Comparison of ENCODE assay signal across 10 cellular contexts in the genomic region with DNA sequence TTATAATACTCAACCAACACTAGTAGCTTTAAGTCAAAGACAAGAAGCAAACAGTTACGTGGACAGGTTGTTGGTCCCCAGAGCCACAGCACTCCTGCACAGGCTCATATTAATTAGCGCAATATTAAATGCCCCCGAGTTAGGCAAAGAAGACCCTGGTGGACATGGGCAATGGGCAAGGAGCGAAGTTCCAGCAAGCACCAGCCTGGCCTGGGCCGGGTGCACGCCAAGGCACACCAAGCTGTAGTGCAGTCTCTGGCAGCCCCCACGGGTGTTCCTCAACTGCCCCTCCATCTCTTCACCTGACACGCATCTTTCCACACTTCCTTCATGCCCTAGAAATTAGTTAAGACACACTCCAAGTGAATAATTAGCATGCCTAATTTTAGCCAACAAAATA.
"Had no signal": no experiment of that assay in that cellular context is flagged by ENCODE, and none has a peak within 500 bp of the region (broad histone marks: within the 10 kb centered on the region; RNA-seq: fewer than 3 reads in every experiment).

No MANE protein-coding gene starts in this region.

- H3K9me3 ChIP-seq: lower lobe of right lung had no signal

- H3K9me3 Mint-ChIP-seq: activated naive CD8-positive, alpha-beta T cell treated with anti-CD3 and anti-CD28 coated beads for 36 hours had no signal

- DNase-seq: activated CD4-positive, alpha-beta T cell treated with anti-CD3 and anti-CD28 coated beads, Interleukin-2, amount 10 ng/mL, durations not matched to agents 7 days and 5 days; activated CD8-positive, alpha-beta memory T cell treated with anti-CD3 and anti-CD28 coated beads for 24 hours; activated naive CD8-positive, alpha-beta T cell treated with anti-CD3 and anti-CD28 coated beads for 36 hours; brain microvascular endothelial cell; glutamatergic neuron; lower lobe of right lung; midbrain; stimulated activated CD4-positive, alpha-beta T cell treated with anti-CD3 and anti-CD28 coated beads, Interleukin-1b, Interleukin-23, amount 100 ng/mL, for 48 hours; stimulated activated naive CD8-positive, alpha-beta T cell treated with anti-CD3 and anti-CD28 coated beads, Interleukin-15, amount 100 ng/mL, for 72 hours had no signal

- H3K27me3 Mint-ChIP-seq: activated CD4-positive, alpha-beta T cell treated with anti-CD3 and anti-CD28 coated beads, Interleukin-2, amount 10 ng/mL, durations not matched to agents 7 days and 5 days; activated naive CD8-positive, alpha-beta T cell treated with anti-CD3 and anti-CD28 coated beads for 36 hours; progenitor cell of endocrine pancreas; stimulated activated naive CD8-positive, alpha-beta T cell treated with anti-CD3 and anti-CD28 coated beads, Interleukin-15, amount 100 ng/mL, for 72 hours had no signal

- H3K27ac Mint-ChIP-seq: activated CD4-positive, alpha-beta T cell treated with anti-CD3 and anti-CD28 coated beads, Interleukin-2, amount 10 ng/mL, durations not matched to agents 7 days and 5 days; activated naive CD8-positive, alpha-beta T cell treated with anti-CD3 and anti-CD28 coated beads for 36 hours; progenitor cell of endocrine pancreas; stimulated activated naive CD8-positive, alpha-beta T cell treated with anti-CD3 and anti-CD28 coated beads, Interleukin-15, amount 100 ng/mL, for 72 hours had no signal

- H3K36me3 Mint-ChIP-seq: activated naive CD8-positive, alpha-beta T cell treated with anti-CD3 and anti-CD28 coated beads for 36 hours had no signal

- H3K4me1 Mint-ChIP-seq: activated CD4-positive, alpha-beta T cell treated with anti-CD3 and anti-CD28 coated beads, Interleukin-2, amount 10 ng/mL, durations not matched to agents 7 days and 5 days; activated naive CD8-positive, alpha-beta T cell treated with anti-CD3 and anti-CD28 coated beads for 36 hours; stimulated activated naive CD8-positive, alpha-beta T cell treated with anti-CD3 and anti-CD28 coated beads, Interleukin-15, amount 100 ng/mL, for 72 hours had no signal

- H3K27ac ChIP-seq: brain microvascular endothelial cell, lower lobe of right lung had no signal

- H3K27me3 ChIP-seq: brain microvascular endothelial cell had no signal

- ATAC-seq: lower lobe of right lung; stimulated activated naive CD8-positive, alpha-beta T cell treated with anti-CD3 and anti-CD28 coated beads, Interleukin-15, amount 100 ng/mL, for 72 hours had no signal

- H3K4me3 Mint-ChIP-seq: activated CD4-positive, alpha-beta T cell treated with anti-CD3 and anti-CD28 coated beads, Interleukin-2, amount 10 ng/mL, durations not matched to agents 7 days and 5 days; activated naive CD8-positive, alpha-beta T cell treated with anti-CD3 and anti-CD28 coated beads for 36 hours; stimulated activated naive CD8-positive, alpha-beta T cell treated with anti-CD3 and anti-CD28 coated beads, Interleukin-15, amount 100 ng/mL, for 72 hours had no signal

- H3K4me3 ChIP-seq: lower lobe of right lung had no signal
